11 cellular contexts compared by ENCODE assay signal in the genomic region with DNA sequence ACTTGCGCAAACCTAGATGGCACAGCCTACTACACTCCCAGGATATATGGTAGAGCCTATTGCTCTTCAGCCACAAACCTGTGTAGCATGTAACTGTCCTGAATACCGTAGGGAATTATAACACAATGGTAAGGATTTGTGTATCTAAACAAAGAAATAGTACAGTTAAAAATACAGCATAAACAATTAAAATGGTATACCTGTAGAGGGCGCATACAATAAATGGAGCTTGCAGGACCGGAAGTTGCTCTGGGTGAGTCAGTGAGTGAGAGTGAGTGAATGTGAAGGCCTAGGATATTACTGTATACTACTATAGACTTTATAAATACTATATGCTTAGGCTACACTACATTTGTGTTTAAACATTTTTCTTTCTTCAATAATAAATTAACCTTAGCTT.
DNase-seq lines count a peak whose midpoint lies in the region; ATAC-seq, FAIRE-seq and TF ChIP-seq lines count a peak whose summit lies in the region.
"Had no signal": no experiment of that assay in that cellular context is flagged by ENCODE, and none has a peak within 500 bp of the region (broad histone marks: within the 10 kb centered on the region; RNA-seq: fewer than 3 reads in every experiment).

No MANE protein-coding gene starts in this region.

- no peak overlapping the region for H3K9ac ChIP-seq in GM12878 (ENCODE audit: control insufficient read depth, insufficient read depth, low read length)

- H3K27ac ChIP-seq in GM12878 (ENCODE audit: control insufficient read depth, insufficient read depth), result no peak overlapping the region

- no peak for TF ChIP-seq RAD21 in GM12878 (IDR thresholded peaks at IDR 0.05; ENCODE audit: insufficient read depth, low read depth, low read length)

- SMC1A ChIA-PET in GM12878 (lab: Charles Lee; ENCODE audit: uncharacterized antibody, unreplicated experiment), result no interaction called here

- DNase-seq in Daoy (ENCODE audit: low read depth) (peak; percentile 57), MG63 (peak; percentile 61), GM12878 (ENCODE audit: low read depth, low spot score) (no peak), activated gamma-delta T cell treated with Interleukin-2 at 50 U/mL for 16 hours (no peak), ecto neural progenitor cell (ENCODE audit: low spot score) (no peak)
- DNase-seq: anterior cingulate cortex; DMS79 treated with DMSO at 0.1 percent for 48 hours; SHP77 treated with DMSO at 0.1 percent for 48 hours; stimulated activated CD4-positive, alpha-beta T cell treated with anti-CD3 and anti-CD28 coated beads, Interleukin-4, amount 100 ng/mL, for 1 hour had no signal

- H3K4me2 ChIP-seq in GM12878 (ENCODE audit: control insufficient read depth, insufficient read depth), result no peak overlapping the region

- TF ChIP-seq POLR2A in GM12878 (IDR thresholded peaks at IDR 0.05; ENCODE audit: low read depth, low read length), result no peak

- BruUV-seq in GM12878 (replicated peaks; lab: Mats Ljungman, UMichigan), result no TSS peak

- H4K20me1 ChIP-seq in GM12878 (ENCODE audit: control insufficient read depth, insufficient read depth), result no peaks in the 10 kb centered on the region

- RAD21 ChIA-PET in GM12878 (lab: Charles Lee; ENCODE audit: unreplicated experiment), result no interaction called here

- peak; percentile 12 to 19 (median 13); a peak in 2 of 6 replicates for TF ChIP-seq CTCF in GM12878 (IDR thresholded peaks at IDR 0.05 in 2 of 3, conservative IDR thresholded peaks at IDR 0.05 in 1 of 3; ENCODE audit: control insufficient read depth in 2 of 3, extremely low read depth in 1 of 3, insufficient read depth in 1 of 3, low read depth in 3 of 3, low read length in 3 of 3)

- no peak for TF ChIP-seq EP300 in GM12878 (IDR thresholded peaks at IDR 0.05; ENCODE audit: borderline replicate concordance in 1 of 2, control insufficient read depth in 1 of 2, low read depth in 2 of 2, low read length in 2 of 2)

- no peak for FAIRE-seq in GM12878 (lab: Jason Lieb, UNC)

- H3K27me3 ChIP-seq in MG63, result no peaks in the 10 kb centered on the region
- no peaks in the 10 kb centered on the region for H3K27me3 ChIP-seq in GM12878 (replicated peaks in 1 of 2; ENCODE audit: control insufficient read depth in 2 of 2, insufficient read depth in 2 of 2, low read length in 1 of 2)

- 49% methylated on average over 4 of the region's 4 CpGs for WGBS in GM12878 (ENCODE audit: insufficient coverage, insufficient replicate concordance, low lambda C conversion rate, missing lambda C conversion rate)

- ATAC-seq in GM19452 (IDR thresholded peaks at IDR 0.05; ENCODE audit: unreplicated experiment) (peak; percentile 58), GM12878 (peak; percentile 73), GM19324 (IDR thresholded peaks at IDR 0.05; ENCODE audit: low FRiP score, unreplicated experiment) (no peak)

- CTCF ChIA-PET in GM12878 (lab: Yijun Ruan, JAX), result interaction anchor here (0.6 to 1.7 kb wide), 4 partner anchors 8 to 836 kb away, joined by 3 to 6 read pairs (median 4); no protein-coding TSS in a partner anchor

- in situ Hi-C loops in GM12878 (cut with MboI), result no loop called here

- H3K36me3 ChIP-seq in MG63, result no peaks in the 10 kb centered on the region
- H3K36me3 ChIP-seq in GM12878 (ENCODE audit: control insufficient read depth in 2 of 2, insufficient read depth in 2 of 2, low read length in 1 of 2), result no peaks in the 10 kb centered on the region

- H3K4me3 ChIP-seq in MG63, result no peak overlapping the region
- H3K4me3 ChIP-seq in GM12878, result no peak overlapping the region

- no peaks in the 10 kb centered on the region for H3K4me1 ChIP-seq in GM12878 (ENCODE audit: control insufficient read depth, insufficient read depth, low read length)

- intact Hi-C loops in GM12878 (cut with micrococcal nuclease; ENCODE audit: unreplicated experiment), result no loop called here

- H3K9me3 ChIP-seq in MG63 (no peaks in the 10 kb centered on the region), GM12878 (replicated peaks; ENCODE audit: control insufficient read depth, insufficient read depth, low read length) (no peaks in the 10 kb centered on the region)

- H2AFZ ChIP-seq in GM12878 (ENCODE audit: control insufficient read depth, low read depth, low read length), result no peak overlapping the region

- POLR2A ChIA-PET in GM12878 (lab: Charles Lee), result interaction anchor here (0.5 kb wide), 1 partner anchor 403 kb away, joined by 4 read pairs; no protein-coding TSS in a partner anchor

- no peaks in the 10 kb centered on the region for H3K79me2 ChIP-seq in GM12878 (ENCODE audit: control insufficient read depth, insufficient read depth, low read length)

TF ChIP-seq in GM12878, 131 proteins besides CTCF, POLR2A, EP300 and RAD21 (continues in another document):
- TF ChIP-seq, protein P1, sequence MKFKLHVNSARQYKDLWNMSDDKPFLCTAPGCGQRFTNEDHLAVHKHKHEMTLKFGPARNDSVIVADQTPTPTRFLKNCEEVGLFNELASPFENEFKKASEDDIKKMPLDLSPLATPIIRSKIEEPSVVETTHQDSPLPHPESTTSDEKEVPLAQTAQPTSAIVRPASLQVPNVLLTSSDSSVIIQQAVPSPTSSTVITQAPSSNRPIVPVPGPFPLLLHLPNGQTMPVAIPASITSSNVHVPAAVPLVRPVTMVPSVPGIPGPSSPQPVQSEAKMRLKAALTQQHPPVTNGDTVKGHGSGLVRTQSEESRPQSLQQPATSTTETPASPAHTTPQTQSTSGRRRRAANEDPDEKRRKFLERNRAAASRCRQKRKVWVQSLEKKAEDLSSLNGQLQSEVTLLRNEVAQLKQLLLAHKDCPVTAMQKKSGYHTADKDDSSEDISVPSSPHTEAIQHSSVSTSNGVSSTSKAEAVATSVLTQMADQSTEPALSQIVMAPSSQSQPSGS (IDR thresholded peaks at IDR 0.05; ENCODE audit: low read length), result no peak
- TF ChIP-seq NRF1 (conservative IDR thresholded peaks at IDR 0.05; ENCODE audit: low read depth, low read length), result no peak
- no peak for TF ChIP-seq MEF2B (IDR thresholded peaks at IDR 0.05; ENCODE audit: partially characterized antibody, poor library complexity, severe bottlenecking)
- TF ChIP-seq CEBPB (IDR thresholded peaks at IDR 0.05; ENCODE audit: borderline replicate concordance in 1 of 2, low read depth in 2 of 2, low read length in 2 of 2), result no peak
- TF ChIP-seq BMI1 (IDR thresholded peaks at IDR 0.05; ENCODE audit: borderline replicate concordance), result no peak
- no peak for TF ChIP-seq ATF3 (IDR thresholded peaks at IDR 0.05; ENCODE audit: borderline replicate concordance, extremely low read depth, low read depth, low read length)
- no peak for TF ChIP-seq MYC (IDR thresholded peaks at IDR 0.05; ENCODE audit: insufficient read depth, insufficient read length, insufficient replicate concordance, low read length, severe bottlenecking)
- TF ChIP-seq CREB1 (IDR thresholded peaks at IDR 0.05; ENCODE audit: low read depth), result no peak
- no peak for TF ChIP-seq CBX5 (IDR thresholded peaks at IDR 0.05; ENCODE audit: low read depth)
- TF ChIP-seq ZNF622 (IDR thresholded peaks at IDR 0.05), result no peak
- TF ChIP-seq BCLAF1 (IDR thresholded peaks at IDR 0.05), result no peak

Comparison
In these comparisons a context has a peak if more than half of its experiments do, and no peak if none do; other contexts are left out.
1. DNase-seq: peak in Daoy (single experiment) and MG63 (single experiment); none in GM12878 (single experiment), activated gamma-delta T cell treated with Interleukin-2 at 50 U/mL for 16 hours (single experiment) and ecto neural progenitor cell (single experiment).